Comparison of ENCODE assay signal across 22 cellular contexts in the genomic region with DNA sequence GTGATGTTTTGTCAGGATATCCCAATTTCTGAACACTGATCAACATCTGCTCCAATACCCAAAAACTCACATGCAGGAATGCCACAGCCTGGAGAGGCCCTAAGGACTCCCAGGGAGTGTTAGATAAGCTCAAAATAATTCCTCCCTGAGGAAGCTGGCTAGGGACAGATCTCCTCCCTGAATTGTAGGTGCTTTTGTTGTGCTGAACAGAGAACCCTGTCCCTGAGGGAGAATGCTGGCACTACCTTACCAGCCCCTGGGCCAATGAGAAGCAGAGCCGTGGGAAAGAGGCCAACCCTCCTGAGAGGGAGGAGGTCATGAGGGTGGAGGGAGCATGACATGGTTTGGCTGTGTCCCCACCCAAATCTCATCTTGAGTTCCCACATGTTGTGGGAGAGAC.
DNase-seq lines count a peak whose midpoint lies in the region; ATAC-seq and TF ChIP-seq lines count a peak whose summit lies in the region.
"Had no signal": no experiment of that assay in that cellular context is flagged by ENCODE, and none has a peak within 500 bp of the region (broad histone marks: within the 10 kb centered on the region; RNA-seq: fewer than 3 reads in every experiment).

No MANE protein-coding gene starts in this region.

- H4K20me1 ChIP-seq in GM23338 (replicated peaks; ENCODE audit: insufficient read depth) = no peaks in the 10 kb centered on the region

- H3K4me1 ChIP-seq in GM23338 (ENCODE audit: insufficient read depth) = peaks cover 30% of the 10 kb centered on the region
- H3K4me1 ChIP-seq in HUES48 (ENCODE audit: control insufficient read depth, insufficient read depth, low read length) = peaks cover 42% of the 10 kb centered on the region
- peaks cover 0 to 13% of the 10 kb centered on the region in 2 donors for H3K4me1 ChIP-seq in esophagus (ENCODE audit: control insufficient read depth in 2 of 2, insufficient read depth in 2 of 2, low read length in 1 of 2)
- H3K4me1 ChIP-seq in mesodermal cell (ENCODE audit: control insufficient read depth, insufficient read depth, low read length, poor library complexity, severe bottlenecking) = peaks cover 4% of the 10 kb centered on the region

- H3F3A ChIP-seq in GM23338 (replicated peaks; ENCODE audit: low read depth) = no peaks in the 10 kb centered on the region

- WGBS in esophagus, 2 donors = 47 to 53% methylated on average over 1 of the region's 1 CpG
- no CpG with 5 or more reads among the region's 1 CpG for WGBS in mesodermal cell (ENCODE audit: insufficient coverage in 2 of 2), 2 experiments

- no peaks in the 10 kb centered on the region for H3K79me2 ChIP-seq in GM23338 (replicated peaks; ENCODE audit: insufficient read depth)

- no peaks in the 10 kb centered on the region for H3K36me3 ChIP-seq in GM23338 (ENCODE audit: insufficient read depth)
- H3K36me3 ChIP-seq in HUES48 (ENCODE audit: control insufficient read depth, insufficient read depth, low read length) = no peaks in the 10 kb centered on the region
- H3K36me3 ChIP-seq in esophagus (ENCODE audit: control insufficient read depth in 2 of 2, insufficient read depth in 2 of 2, low read length in 1 of 2) = no peaks in the 10 kb centered on the region
- no peaks in the 10 kb centered on the region for H3K36me3 ChIP-seq in mesodermal cell (ENCODE audit: control insufficient read depth, insufficient read depth, low read length)
- H3K36me3 ChIP-seq: MG63, Peyer's patch, SJCRH30 had no signal

- no peak for TF ChIP-seq CTCF in GM23338 (conservative IDR thresholded peaks at IDR 0.05; ENCODE audit: low read depth in 2 of 2)

- no peak overlapping the region for H3K4me2 ChIP-seq in GM23338

- H3K27ac ChIP-seq in GM23338 (ENCODE audit: low read depth) = no peak overlapping the region
- peak overlapping the region; percentile 54 for H3K27ac ChIP-seq in HUES48 (ENCODE audit: low read depth, low read length)
- H3K27ac ChIP-seq in esophagus (ENCODE audit: low read depth in 2 of 2, low read length in 1 of 2) = peak overlapping the region; percentile 50 to 76
- H3K27ac ChIP-seq in mesodermal cell (ENCODE audit: low read depth, low read length, severe bottlenecking) = peak overlapping the region; percentile 26
- H3K27ac ChIP-seq: Peyer's patch, SJCRH30 had no signal

- DNase-seq in GM23338 (ENCODE audit: low spot score) = no peak
- no peak for DNase-seq in effector CD4-positive, alpha-beta T cell
- DNase-seq: C1 segment of cervical spinal cord; Caco-2; CD4-positive, alpha-beta memory T cell; GDM1; KBM-7; MG63; NCI-H1417; NCI-H1694; NCI-H2081; NCI-H2227 treated with DMSO at 0.1 percent for 48 hours; NCI-H69; Peyer's patch; SJCRH30 had no signal

- H3K4me3 ChIP-seq in GM23338 (no peak overlapping the region), HUES48 (ENCODE audit: low read depth, low read length) (no peak overlapping the region), esophagus (ENCODE audit: low read depth in 1 of 2, low read length in 2 of 2) (no peak overlapping the region), mesodermal cell (ENCODE audit: extremely low read depth, insufficient read depth, low read length, poor library complexity, severe bottlenecking) (no peak overlapping the region)
- H3K4me3 ChIP-seq: MG63, Peyer's patch, SJCRH30 had no signal

- H3K27me3 ChIP-seq in GM23338 (ENCODE audit: insufficient read depth) (no peaks in the 10 kb centered on the region), HUES48 (ENCODE audit: control insufficient read depth, insufficient read depth, low read length) (no peaks in the 10 kb centered on the region), esophagus (ENCODE audit: control insufficient read depth in 1 of 2, insufficient read depth in 2 of 2, low read length in 2 of 2) (no peaks in the 10 kb centered on the region)
- H3K27me3 ChIP-seq: MG63, Peyer's patch, SJCRH30 had no signal

- 0 out of 2 replicates have a peak, but pooled peaks cover 9% of the 10 kb centered on the region for H3K9me2 ChIP-seq in GM23338 (ENCODE audit: insufficient read depth)

- H3K27ac Mint-ChIP-seq in GM23338 = no peak overlapping the region
- H3K27ac Mint-ChIP-seq: CD4-positive, alpha-beta memory T cell had no signal

- peaks cover 27% of the 10 kb centered on the region for H3K9me3 Mint-ChIP-seq in GM23338

- H3K4me3 Mint-ChIP-seq in GM23338 = no peak overlapping the region
- H3K4me3 Mint-ChIP-seq: CD4-positive, alpha-beta memory T cell had no signal

- H3K9me3 ChIP-seq in HUES48 (ENCODE audit: control insufficient read depth, insufficient read depth, low read length) = 0 out of 2 replicates have a peak, but pooled peaks cover 3% of the 10 kb centered on the region
- no peaks in the 10 kb centered on the region for H3K9me3 ChIP-seq in esophagus (ENCODE audit: control insufficient read depth in 2 of 2, insufficient read depth in 1 of 2, low read depth in 1 of 2, low read length in 1 of 2)
- no peaks in the 10 kb centered on the region for H3K9me3 ChIP-seq in mesodermal cell (ENCODE audit: control insufficient read depth, low read length)
- H3K9me3 ChIP-seq: Caco-2, MG63, Peyer's patch, SJCRH30 had no signal

- H3K27me3 Mint-ChIP-seq in GM23338 (ENCODE audit: insufficient read depth, low read depth, poor library complexity) = peaks cover 6% of the 10 kb centered on the region
- H3K27me3 Mint-ChIP-seq: CD4-positive, alpha-beta memory T cell had no signal

- peak overlapping the region; percentile 78 for H2AFZ ChIP-seq in GM23338

- ATAC-seq in GM23338 = peak; percentile 60
- no peak for ATAC-seq in HG03039 (IDR thresholded peaks at IDR 0.05; ENCODE audit: unreplicated experiment)
- no peak for ATAC-seq in GM18909 (IDR thresholded peaks at IDR 0.05; ENCODE audit: poor library complexity, unreplicated experiment)
- no peak for ATAC-seq in HG02970 (IDR thresholded peaks at IDR 0.05; ENCODE audit: low FRiP score, unreplicated experiment)
- ATAC-seq: SK-N-SH treated with all-trans-retinoic acid at 6 μM for 48 hours had no signal

- peaks cover 41% of the 10 kb centered on the region for H3K4me1 Mint-ChIP-seq in GM23338

- no peak overlapping the region for H3K9ac ChIP-seq in HUES48 (ENCODE audit: low read depth, low read length)

- peaks cover 21% of the 10 kb centered on the region for H3K36me3 Mint-ChIP-seq in GM23338 (ENCODE audit: low read depth)

TF ChIP-seq in GM23338, 12 proteins besides CTCF, POLR2A, EP300 and RAD21 (continues in another document):
- no peak for TF ChIP-seq ZNF114 (CRISPR knock-in tag; IDR thresholded peaks at IDR 0.05)
- TF ChIP-seq, protein P1, sequence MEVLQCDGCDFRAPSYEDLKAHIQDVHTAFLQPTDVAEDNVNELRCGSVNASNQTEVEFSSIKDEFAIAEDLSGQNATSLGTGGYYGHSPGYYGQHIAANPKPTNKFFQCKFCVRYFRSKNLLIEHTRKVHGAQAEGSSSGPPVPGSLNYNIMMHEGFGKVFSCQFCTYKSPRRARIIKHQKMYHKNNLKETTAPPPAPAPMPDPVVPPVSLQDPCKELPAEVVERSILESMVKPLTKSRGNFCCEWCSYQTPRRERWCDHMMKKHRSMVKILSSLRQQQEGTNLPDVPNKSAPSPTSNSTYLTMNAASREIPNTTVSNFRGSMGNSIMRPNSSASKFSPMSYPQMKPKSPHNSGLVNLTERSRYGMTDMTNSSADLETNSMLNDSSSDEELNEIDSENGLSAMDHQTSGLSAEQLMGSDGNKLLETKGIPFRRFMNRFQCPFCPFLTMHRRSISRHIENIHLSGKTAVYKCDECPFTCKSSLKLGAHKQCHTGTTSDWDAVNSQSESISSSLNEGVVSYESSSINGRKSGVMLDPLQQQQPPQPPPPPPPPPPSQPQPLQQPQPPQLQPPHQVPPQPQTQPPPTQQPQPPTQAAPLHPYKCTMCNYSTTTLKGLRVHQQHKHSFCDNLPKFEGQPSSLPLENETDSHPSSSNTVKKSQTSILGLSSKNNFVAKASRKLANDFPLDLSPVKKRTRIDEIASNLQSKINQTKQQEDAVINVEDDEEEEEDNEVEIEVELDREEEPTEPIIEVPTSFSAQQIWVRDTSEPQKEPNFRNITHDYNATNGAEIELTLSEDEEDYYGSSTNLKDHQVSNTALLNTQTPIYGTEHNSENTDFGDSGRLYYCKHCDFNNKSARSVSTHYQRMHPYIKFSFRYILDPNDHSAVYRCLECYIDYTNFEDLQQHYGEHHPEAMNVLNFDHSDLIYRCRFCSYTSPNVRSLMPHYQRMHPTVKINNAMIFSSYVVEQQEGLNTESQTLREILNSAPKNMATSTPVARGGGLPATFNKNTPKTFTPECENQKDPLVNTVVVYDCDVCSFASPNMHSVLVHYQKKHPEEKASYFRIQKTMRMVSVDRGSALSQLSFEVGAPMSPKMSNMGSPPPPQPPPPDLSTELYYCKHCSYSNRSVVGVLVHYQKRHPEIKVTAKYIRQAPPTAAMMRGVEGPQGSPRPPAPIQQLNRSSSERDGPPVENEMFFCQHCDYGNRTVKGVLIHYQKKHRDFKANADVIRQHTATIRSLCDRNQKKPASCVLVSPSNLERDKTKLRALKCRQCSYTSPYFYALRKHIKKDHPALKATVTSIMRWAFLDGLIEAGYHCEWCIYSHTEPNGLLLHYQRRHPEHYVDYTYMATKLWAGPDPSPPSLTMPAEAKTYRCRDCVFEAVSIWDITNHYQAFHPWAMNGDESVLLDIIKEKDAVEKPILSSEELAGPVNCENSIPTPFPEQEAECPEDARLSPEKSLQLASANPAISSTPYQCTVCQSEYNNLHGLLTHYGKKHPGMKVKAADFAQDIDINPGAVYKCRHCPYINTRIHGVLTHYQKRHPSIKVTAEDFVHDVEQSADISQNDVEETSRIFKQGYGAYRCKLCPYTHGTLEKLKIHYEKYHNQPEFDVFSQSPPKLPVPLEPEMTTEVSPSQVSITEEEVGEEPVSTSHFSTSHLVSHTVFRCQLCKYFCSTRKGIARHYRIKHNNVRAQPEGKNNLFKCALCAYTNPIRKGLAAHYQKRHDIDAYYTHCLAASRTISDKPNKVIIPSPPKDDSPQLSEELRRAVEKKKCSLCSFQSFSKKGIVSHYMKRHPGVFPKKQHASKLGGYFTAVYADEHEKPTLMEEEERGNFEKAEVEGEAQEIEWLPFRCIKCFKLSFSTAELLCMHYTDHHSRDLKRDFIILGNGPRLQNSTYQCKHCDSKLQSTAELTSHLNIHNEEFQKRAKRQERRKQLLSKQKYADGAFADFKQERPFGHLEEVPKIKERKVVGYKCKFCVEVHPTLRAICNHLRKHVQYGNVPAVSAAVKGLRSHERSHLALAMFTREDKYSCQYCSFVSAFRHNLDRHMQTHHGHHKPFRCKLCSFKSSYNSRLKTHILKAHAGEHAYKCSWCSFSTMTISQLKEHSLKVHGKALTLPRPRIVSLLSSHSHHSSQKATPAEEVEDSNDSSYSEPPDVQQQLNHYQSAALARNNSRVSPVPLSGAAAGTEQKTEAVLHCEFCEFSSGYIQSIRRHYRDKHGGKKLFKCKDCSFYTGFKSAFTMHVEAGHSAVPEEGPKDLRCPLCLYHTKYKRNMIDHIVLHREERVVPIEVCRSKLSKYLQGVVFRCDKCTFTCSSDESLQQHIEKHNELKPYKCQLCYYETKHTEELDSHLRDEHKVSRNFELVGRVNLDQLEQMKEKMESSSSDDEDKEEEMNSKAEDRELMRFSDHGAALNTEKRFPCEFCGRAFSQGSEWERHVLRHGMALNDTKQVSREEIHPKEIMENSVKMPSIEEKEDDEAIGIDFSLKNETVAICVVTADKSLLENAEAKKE (CRISPR knock-in tag; IDR thresholded peaks at IDR 0.05) = no peak
- TF ChIP-seq POLR2AphosphoS5 (IDR thresholded peaks at IDR 0.05; ENCODE audit: low read depth) = no peak
- TF ChIP-seq CREB1 (CRISPR knock-in tag; IDR thresholded peaks at IDR 0.05; ENCODE audit: low read depth) = no peak
